14 cellular contexts compared by ENCODE assay signal in the genomic region with DNA sequence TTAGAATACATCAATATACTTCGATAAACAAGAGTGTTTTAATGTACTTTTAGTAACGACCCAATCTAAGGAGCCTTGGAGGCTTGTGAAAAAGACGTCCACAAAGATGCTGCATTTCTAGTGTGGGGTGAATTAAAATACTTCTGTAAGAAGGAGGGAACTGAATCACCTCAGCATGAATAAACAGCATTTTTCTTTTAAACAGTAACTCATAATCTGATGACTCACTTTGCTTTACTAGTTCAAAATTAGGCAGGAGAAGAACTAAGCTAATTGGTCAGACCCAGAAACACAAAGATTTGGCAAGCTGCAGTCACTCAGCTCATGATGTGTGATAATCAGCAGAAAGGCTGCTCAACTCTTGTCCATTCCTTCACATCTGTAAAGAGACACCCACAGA. TPM values are rescaled to one million over a fixed set of nuclear protein-coding genes. Genes with fewer than 3 reads are reported as not detected.
DNase-seq lines count a peak whose midpoint lies in the region; ATAC-seq, FAIRE-seq and TF ChIP-seq lines count a peak whose summit lies in the region.
"Had no signal": no experiment of that assay in that cellular context is flagged by ENCODE, and none has a peak within 500 bp of the region (broad histone marks: within the 10 kb centered on the region; RNA-seq: fewer than 3 reads in every experiment).

No MANE protein-coding gene starts in this region.

- no peaks in the 10 kb centered on the region for H3K9me3 Mint-ChIP-seq in astrocyte (ENCODE audit: unreplicated experiment)

- H3K4me2 ChIP-seq in astrocyte (ENCODE audit: low read length) = peak overlapping the region; percentile 59

- H3K27me3 ChIP-seq in astrocyte (ENCODE audit: insufficient read depth, low read length) (no peaks in the 10 kb centered on the region), kidney epithelial cell (ENCODE audit: control insufficient read depth, insufficient read depth, low read length) (no peaks in the 10 kb centered on the region)

- peaks cover 13% of the 10 kb centered on the region for H3K4me1 Mint-ChIP-seq in astrocyte (ENCODE audit: low read depth, unreplicated experiment)

- no peak overlapping the region for H3K4me3 Mint-ChIP-seq in astrocyte (ENCODE audit: unreplicated experiment)

- peak overlapping the region; percentile 43 for H3K27ac ChIP-seq in astrocyte (ENCODE audit: low read depth, low read length)
- H3K27ac ChIP-seq: VCaP had no signal

- peaks cover 9% of the 10 kb centered on the region for H3K4me1 ChIP-seq in astrocyte (ENCODE audit: insufficient read depth, low read length)

- H3K36me3 Mint-ChIP-seq in astrocyte (ENCODE audit: low read depth, unreplicated experiment) = peaks cover 25% of the 10 kb centered on the region

- no peak for ATAC-seq in HG03460 (IDR thresholded peaks at IDR 0.05; ENCODE audit: unreplicated experiment)
- no peak for ATAC-seq in HG02798 (IDR thresholded peaks at IDR 0.05; ENCODE audit: poor library complexity, unreplicated experiment)
- ATAC-seq: Panc1 had no signal

- H3K36me3 ChIP-seq in astrocyte (ENCODE audit: insufficient read depth, low read length) (peaks cover 57% of the 10 kb centered on the region), kidney epithelial cell (ENCODE audit: control insufficient read depth, insufficient read depth, low read length) (no peaks in the 10 kb centered on the region)

- TF ChIP-seq CTCF in AG09309 (IDR thresholded peaks at IDR 0.05; ENCODE audit: control insufficient read depth, insufficient read depth, low read depth, low read length, missing control alignments) = no peak
- TF ChIP-seq CTCF in astrocyte (IDR thresholded peaks at IDR 0.05; ENCODE audit: insufficient read depth, low read depth, low read length) = no peak
- TF ChIP-seq CTCF in kidney epithelial cell (IDR thresholded peaks at IDR 0.05; ENCODE audit: insufficient read depth, low read length, poor library complexity, severe bottlenecking) = no peak

- peaks cover 53% of the 10 kb centered on the region for H4K20me1 ChIP-seq in astrocyte (ENCODE audit: insufficient read depth, low read length)

- no peaks in the 10 kb centered on the region for H3K27me3 Mint-ChIP-seq in astrocyte (ENCODE audit: low read depth, unreplicated experiment)

- H3K9me3 ChIP-seq in astrocyte (ENCODE audit: insufficient read depth, low read depth, low read length) = no peaks in the 10 kb centered on the region

- H3K9ac ChIP-seq in astrocyte (ENCODE audit: low read length) = peak overlapping the region; percentile 5

- H3K79me2 ChIP-seq in astrocyte (ENCODE audit: insufficient read depth, low read length) = peaks cover 26% of the 10 kb centered on the region

- no peak for FAIRE-seq in astrocyte (lab: Jason Lieb, UNC)

- H2AFZ ChIP-seq in astrocyte (ENCODE audit: low read depth, low read length) = no peak overlapping the region

- peak; percentile 75 for DNase-seq in AG09309 (ENCODE audit: low read depth)
- DNase-seq in GM04503 (ENCODE audit: low read depth) = peak; percentile 64
- DNase-seq in astrocyte (ENCODE audit: low read depth) = peak; percentile 80
- DNase-seq in kidney epithelial cell (ENCODE audit: low read depth) = peak; percentile 25
- DNase-seq in SW 1271 (lab: John Stamatoyannopoulos, UW) = no peak
- no peak for DNase-seq in DMS 273 treated with DMSO at 0.1 percent for 48 hours (lab: John Stamatoyannopoulos, UW)
- DNase-seq: activated gamma-delta T cell treated with Interleukin-2 at 50 U/mL for 16 hours; effector CD8-positive, alpha-beta T cell had no signal

- no peak overlapping the region for H3K27ac Mint-ChIP-seq in astrocyte (ENCODE audit: unreplicated experiment)

- H3K4me3 ChIP-seq in AG09309 (ENCODE audit: control insufficient read depth, low read depth, low read length) (no peak overlapping the region), astrocyte (ENCODE audit: insufficient read depth, low read depth, low read length) (no peak overlapping the region), kidney epithelial cell (ENCODE audit: low read depth, low read length) (no peak overlapping the region)

RNA-seq across cellular contexts. Expression of a gene that starts 24.2 kb away (rescaled TPM):
- total RNA-seq in astrocyte = 116 and 120 TPM in 2 replicates
- 123 and 131 TPM in 2 replicates for total RNA-seq in kidney epithelial cell

RNA-seq across cellular contexts. Expression of a gene that starts 33.9 kb away (rescaled TPM):
- total RNA-seq in astrocyte (90.9 and 93.2 TPM in 2 replicates), kidney epithelial cell (96.9 and 100 TPM in 2 replicates)

RNA-seq across cellular contexts. Expression of a gene that starts 39.9 kb away (rescaled TPM):
- total RNA-seq in astrocyte = not detected in 2 replicates
- not detected in 2 replicates for total RNA-seq in kidney epithelial cell
- total RNA-seq: G401, myocyte had no signal

Comparison
In these comparisons a context has a peak if more than half of its experiments do, and no peak if none do; other contexts are left out.
1. DNase-seq: peak in AG09309 (single experiment), GM04503 (single experiment), astrocyte (single experiment) and kidney epithelial cell (single experiment); none in SW 1271 (0 of 2) and DMS 273 treated with DMSO at 0.1 percent for 48 hours (single experiment).